11 cellular contexts compared by ENCODE assay signal in the genomic region with DNA sequence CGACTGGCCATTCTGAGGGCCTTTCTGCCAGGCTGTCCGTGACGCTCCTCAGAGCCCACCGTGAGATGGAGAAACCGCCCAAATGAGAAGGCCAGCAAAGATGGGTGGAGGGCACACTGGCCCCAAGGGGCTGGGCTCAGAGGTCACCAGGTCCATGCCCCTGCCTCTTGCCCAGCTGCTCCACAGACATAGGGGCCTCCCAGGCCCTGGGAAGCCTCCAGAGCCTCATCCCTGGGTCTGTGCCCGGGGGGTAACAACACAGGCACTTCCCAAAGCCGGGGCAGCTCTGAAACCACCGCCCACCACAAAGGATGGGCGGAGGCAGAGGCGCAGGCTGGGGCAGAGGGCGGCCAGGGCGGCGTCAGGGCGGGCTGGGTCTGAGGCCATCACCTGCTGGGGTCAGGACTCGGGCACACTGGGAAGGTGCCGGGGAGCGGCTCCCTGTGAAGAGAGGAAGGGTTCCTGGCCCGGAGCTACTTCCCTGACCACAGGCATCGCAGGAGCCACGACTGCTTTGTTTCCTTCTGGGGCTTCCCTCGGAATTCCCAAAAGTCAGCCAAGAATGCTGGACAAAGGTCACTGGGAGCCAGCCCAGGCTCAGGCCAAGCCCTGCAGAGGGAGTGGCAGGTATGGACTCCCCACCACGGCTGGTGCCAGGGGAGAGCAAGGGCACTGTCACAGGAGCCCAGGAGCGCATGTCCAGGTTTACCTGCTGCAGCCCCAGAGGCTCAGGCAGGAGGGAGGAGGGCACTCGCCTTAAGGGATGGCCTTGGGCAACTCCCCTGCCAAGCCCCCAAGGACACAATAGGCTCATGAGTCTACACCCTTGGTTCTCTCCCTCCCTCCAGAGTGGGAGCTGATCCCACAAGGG. TPM values are rescaled to one million over a fixed set of nuclear protein-coding genes. Genes with fewer than 3 reads are reported as not detected.
DNase-seq lines count a peak whose midpoint lies in the region; ATAC-seq, FAIRE-seq and TF ChIP-seq lines count a peak whose summit lies in the region.
"Had no signal": no experiment of that assay in that cellular context is flagged by ENCODE, and none has a peak within 500 bp of the region (broad histone marks: within the 10 kb centered on the region; RNA-seq: fewer than 3 reads in every experiment).

No MANE protein-coding gene starts in this region.

- FAIRE-seq in frontal cortex (lab: Jason Lieb, UNC) = no peak
- FAIRE-seq: D721Med had no signal

- H4K20me1 ChIP-seq in mammary epithelial cell (ENCODE audit: insufficient read depth, low read length) = no peaks in the 10 kb centered on the region

- ATAC-seq in upper lobe of left lung (ENCODE audit: low FRiP score in 2 of 2) (no peak), GM21515 (IDR thresholded peaks at IDR 0.05; ENCODE audit: unreplicated experiment) (no peak)
- ATAC-seq in activated CD4-positive, alpha-beta T cell treated with anti-CD3 and anti-CD28 coated beads for 36 hours = no peak

- H3K9me3 Mint-ChIP-seq in MCF 10A (ENCODE audit: unreplicated experiment) (no peaks in the 10 kb centered on the region), chondrocyte (ENCODE audit: low read depth) (no peaks in the 10 kb centered on the region)
- no peaks in the 10 kb centered on the region for H3K9me3 Mint-ChIP-seq in activated CD4-positive, alpha-beta T cell treated with anti-CD3 and anti-CD28 coated beads for 36 hours (ENCODE audit: low read depth)
- H3K9me3 Mint-ChIP-seq: activated naive CD8-positive, alpha-beta T cell treated with anti-CD3 and anti-CD28 coated beads for 36 hours; naive thymus-derived CD8-positive, alpha-beta T cell had no signal

- no peak overlapping the region for H3K27ac Mint-ChIP-seq in MCF 10A (ENCODE audit: low read depth, unreplicated experiment)
- no peak overlapping the region for H3K27ac Mint-ChIP-seq in chondrocyte (ENCODE audit: unreplicated experiment)
- no peak overlapping the region for H3K27ac Mint-ChIP-seq in activated CD4-positive, alpha-beta T cell treated with anti-CD3 and anti-CD28 coated beads for 36 hours
- H3K27ac Mint-ChIP-seq: activated naive CD8-positive, alpha-beta T cell treated with anti-CD3 and anti-CD28 coated beads for 36 hours had no signal

- no peak for TF ChIP-seq POLR2A in upper lobe of left lung (IDR thresholded peaks at IDR 0.05)

- H3K27me3 Mint-ChIP-seq in MCF 10A (ENCODE audit: insufficient read depth, unreplicated experiment) (no peaks in the 10 kb centered on the region), chondrocyte (ENCODE audit: low read depth) (no peaks in the 10 kb centered on the region)
- peaks cover 7% of the 10 kb centered on the region for H3K27me3 Mint-ChIP-seq in activated CD4-positive, alpha-beta T cell treated with anti-CD3 and anti-CD28 coated beads for 36 hours

- H3K36me3 Mint-ChIP-seq in MCF 10A (ENCODE audit: insufficient read depth, unreplicated experiment) = no peaks in the 10 kb centered on the region
- H3K36me3 Mint-ChIP-seq in chondrocyte (ENCODE audit: low read depth) = no peaks in the 10 kb centered on the region
- H3K36me3 Mint-ChIP-seq in activated CD4-positive, alpha-beta T cell treated with anti-CD3 and anti-CD28 coated beads for 36 hours (ENCODE audit: low read depth) = no peaks in the 10 kb centered on the region
- H3K36me3 Mint-ChIP-seq: activated naive CD8-positive, alpha-beta T cell treated with anti-CD3 and anti-CD28 coated beads for 36 hours; naive thymus-derived CD8-positive, alpha-beta T cell had no signal

- DNase-seq in MCF 10A (ENCODE audit: unreplicated experiment) = peak; percentile 22
- DNase-seq in mammary epithelial cell = no peak
- peak; percentile 87 for DNase-seq in chondrocyte (ENCODE audit: low spot score)
- DNase-seq in mesenteric fat pad (ENCODE audit: low spot score) = peak; percentile 85
- peak; percentile 12 to 73 for DNase-seq in upper lobe of left lung
- DNase-seq in activated CD4-positive, alpha-beta T cell treated with anti-CD3 and anti-CD28 coated beads for 36 hours = no peak
- DNase-seq in frontal cortex (ENCODE audit: low spot score in 2 of 2) = no peak

- TF ChIP-seq CTCF in MCF 10A (IDR thresholded peaks at IDR 0.05; ENCODE audit: unreplicated experiment) (no peak), mammary epithelial cell (conservative IDR thresholded peaks at IDR 0.05 in 1 of 2, IDR thresholded peaks at IDR 0.05 in 1 of 2; ENCODE audit: extremely low read depth in 1 of 2, insufficient read depth in 1 of 2, low read depth in 1 of 2, low read length in 2 of 2) (no peak), chondrocyte (IDR thresholded peaks at IDR 0.05) (no peak), upper lobe of left lung (IDR thresholded peaks at IDR 0.05) (no peak)

- H3K4me3 Mint-ChIP-seq in MCF 10A (ENCODE audit: unreplicated experiment) (no peak overlapping the region), chondrocyte (ENCODE audit: unreplicated experiment) (no peak overlapping the region)
- H3K4me3 Mint-ChIP-seq in activated CD4-positive, alpha-beta T cell treated with anti-CD3 and anti-CD28 coated beads for 36 hours = no peak overlapping the region
- H3K4me3 Mint-ChIP-seq: activated naive CD8-positive, alpha-beta T cell treated with anti-CD3 and anti-CD28 coated beads for 36 hours; naive thymus-derived CD8-positive, alpha-beta T cell had no signal

- H3K4me2 ChIP-seq in mammary epithelial cell (ENCODE audit: insufficient read depth, low read depth, low read length) = no peak overlapping the region

- in situ Hi-C loops in mammary epithelial cell (cut with MboI; ENCODE audit: low sequenced_read_pairs in 2 of 2) = no loop called here

- H3K27ac ChIP-seq in mammary epithelial cell (ENCODE audit: insufficient read depth, low read depth, low read length) = no peak overlapping the region
- no peak overlapping the region for H3K27ac ChIP-seq in upper lobe of left lung

- no peaks in the 10 kb centered on the region for H3K36me3 ChIP-seq in mammary epithelial cell (ENCODE audit: insufficient read depth, low read length)
- H3K36me3 ChIP-seq in upper lobe of left lung = no peaks in the 10 kb centered on the region

- H3K9ac ChIP-seq in mammary epithelial cell (ENCODE audit: insufficient read depth, low read length) = no peak overlapping the region

- BruUV-seq in MCF 10A (replicated peaks; lab: Mats Ljungman, UMichigan) = no TSS peak
- BruUV-seq in mammary epithelial cell (replicated peaks; lab: Mats Ljungman, UMichigan) = no TSS peak

- intact Hi-C loops in MCF 10A (cut with micrococcal nuclease) = no loop called here
- intact Hi-C loops in mammary epithelial cell (cut with micrococcal nuclease) = loop anchor here (5.0 kb wide), 1 partner anchor 141 kb away; no protein-coding TSS in a partner anchor
- intact Hi-C loops in activated CD4-positive, alpha-beta T cell treated with anti-CD3 and anti-CD28 coated beads for 36 hours (cut with DNase I, micrococcal nuclease) = loop anchor here in 1 of 2 experiments (5.0 kb wide), 1 partner anchor 591 kb away; no protein-coding TSS in a partner anchor

- H3K4me1 Mint-ChIP-seq in MCF 10A (ENCODE audit: insufficient read depth, unreplicated experiment) (peaks cover 6% of the 10 kb centered on the region), chondrocyte (ENCODE audit: low read depth) (peaks cover 14% of the 10 kb centered on the region)
- H3K4me1 Mint-ChIP-seq in activated CD4-positive, alpha-beta T cell treated with anti-CD3 and anti-CD28 coated beads for 36 hours = no peaks in the 10 kb centered on the region

- H3K79me2 ChIP-seq in mammary epithelial cell (ENCODE audit: insufficient read depth, low read length) = no peaks in the 10 kb centered on the region

- no peak for TF ChIP-seq EP300 in upper lobe of left lung (IDR thresholded peaks at IDR 0.05)

- 91% methylated on average over 18 of the region's 24 CpGs for WGBS in mammary epithelial cell (ENCODE audit: low coverage, missing lambda C conversion rate)
- 78 to 100% methylated on average over 1 to 24 of the region's 24 CpGs for WGBS in upper lobe of left lung, 2 donors

- H3K4me1 ChIP-seq in mammary epithelial cell (ENCODE audit: insufficient read depth, low read length) (no peaks in the 10 kb centered on the region), upper lobe of left lung (peaks cover 10 to 21% (median 17%) of the 10 kb centered on the region in 4 donors)

- dilution Hi-C loops in mammary epithelial cell (cut with HindIII; ENCODE audit: low sequenced_read_pairs) = loop anchor here (25.0 kb wide), 2 partner anchors 201 to 551 kb away; no protein-coding TSS in a partner anchor

- CTCF ChIA-PET in MCF 10A (lab: Yijun Ruan, JAX) (interaction anchor here (0.5 to 3.5 kb wide), 32 partner anchors 9 to 656 kb away, joined by 3 to 25 read pairs (median 3); no protein-coding TSS in a partner anchor), mammary epithelial cell (lab: Charles Lee; ENCODE audit: low non-redundant PET) (no interaction called here)
- CTCF ChIA-PET in activated CD4-positive, alpha-beta T cell treated with anti-CD3 and anti-CD28 coated beads for 36 hours (lab: Charles Lee) = interaction anchor here (0.5 to 1.7 kb wide), 5 partner anchors 12 to 1046 kb away, joined by 3 to 9 read pairs (median 3); no protein-coding TSS in a partner anchor

- POLR2A ChIA-PET in MCF 10A (lab: Yijun Ruan, JAX) = no interaction called here
- POLR2A ChIA-PET in activated CD4-positive, alpha-beta T cell treated with anti-CD3 and anti-CD28 coated beads for 36 hours (lab: Charles Lee) = no interaction called here

- H3K4me3 ChIP-seq in mammary epithelial cell (replicated peaks in 1 of 3; ENCODE audit: insufficient read depth in 1 of 3, low read depth in 2 of 3, low read length in 3 of 3) (no peak overlapping the region), upper lobe of left lung (no peak overlapping the region)

- H2AFZ ChIP-seq in mammary epithelial cell (ENCODE audit: low read depth, low read length) = no peak overlapping the region

- H3K27me3 ChIP-seq in mammary epithelial cell (ENCODE audit: insufficient read depth, low read length) (no peaks in the 10 kb centered on the region), upper lobe of left lung (peaks cover 0 to under 1% (median 0%) of the 10 kb centered on the region in 4 donors)

- H3K9me3 ChIP-seq in mammary epithelial cell (replicated peaks; ENCODE audit: insufficient read depth, low read length) (no peaks in the 10 kb centered on the region), upper lobe of left lung (no peaks in the 10 kb centered on the region)

RNA-seq across cellular contexts. Expression of gene CYP26B1, which starts 9.4 kb away (rescaled TPM):
- total RNA-seq in MCF 10A (2022) (14.1 and 16.9 TPM in 2 replicates), mammary epithelial cell (1 to 10 TPM in 1 of 2 donors, under 1 TPM in 1; 0.50 to 8.6 TPM), chondrocyte (2.7 to 4.9 TPM (median 4.7 TPM) in 3 replicates), mesenteric fat pad (41.9 TPM), upper lobe of left lung (1 to 10 TPM in 4 of 6 donors, under 1 TPM in 1, not detected in 1; 0.89 to 4.8 (median 4.5) TPM), frontal cortex (0.82 TPM)
- polyA plus RNA-seq in mammary epithelial cell = 1.6 TPM
- 3.3 TPM for polyA minus RNA-seq in mammary epithelial cell
- total RNA-seq in activated CD4-positive, alpha-beta T cell treated with anti-CD3 and anti-CD28 coated beads for 36 hours = not detected
- total RNA-seq: activated naive CD8-positive, alpha-beta T cell treated with anti-CD3 and anti-CD28 coated beads for 36 hours; naive thymus-derived CD8-positive, alpha-beta T cell had no signal
- polyA plus RNA-seq: naive thymus-derived CD8-positive, alpha-beta T cell had no signal

Comparison
In these comparisons a context has a peak if more than half of its experiments do, and no peak if none do; other contexts are left out.
1. DNase-seq: peak in MCF 10A (single experiment), chondrocyte (single experiment), mesenteric fat pad (single experiment) and upper lobe of left lung (2 of 2); none in mammary epithelial cell (single experiment), activated CD4-positive, alpha-beta T cell treated with anti-CD3 and anti-CD28 coated beads for 36 hours (single experiment) and frontal cortex (0 of 2).